28 cellular contexts compared by ENCODE assay signal in genomic region chr7:134089446-134089845, GRCh38.
DNase-seq lines count a peak whose midpoint lies in the region; ATAC-seq and TF ChIP-seq lines count a peak whose summit lies in the region.
"Had no signal": no experiment of that assay in that cellular context is flagged by ENCODE, and none has a peak within 500 bp of the region (broad histone marks: within the 10 kb centered on the region; RNA-seq: fewer than 3 reads in every experiment).

No MANE protein-coding gene starts in this region.

- ATAC-seq in GM21576 (IDR thresholded peaks at IDR 0.05; ENCODE audit: unreplicated experiment): no peak
- ATAC-seq: activated CD4-positive, CD25-positive, alpha-beta regulatory T cell treated with anti-CD3 and anti-CD28 coated beads, Interleukin-2, amount 50 U/mL, for 24 hours; activated CD8-positive, alpha-beta memory T cell treated with anti-CD3 and anti-CD28 coated beads, Interleukin-2, amount 10 ng/mL, durations not matched to agents 7 days and 5 days; activated T-cell treated with anti-CD3 and anti-CD28 coated beads, Interleukin-2, amount 50 U/mL, for 4 hours; CD8-positive, alpha-beta T cell; naive thymus-derived CD4-positive, alpha-beta T cell; psoas muscle had no signal

- TF ChIP-seq RAD21 in Ishikawa (IDR thresholded peaks at IDR 0.05; ENCODE audit: low read depth): no peak

- no peak for TF ChIP-seq EP300 in Ishikawa (IDR thresholded peaks at IDR 0.05; ENCODE audit: borderline replicate concordance)

- peak; percentile 6 for DNase-seq in NCI-H82 (lab: John Stamatoyannopoulos, UW)
- DNase-seq in NCI-H82 treated with DMSO at 0.1 percent for 48 hours (lab: John Stamatoyannopoulos, UW; ENCODE audit: unreplicated experiment): no peak
- peak; percentile 38 for DNase-seq in RKO (ENCODE audit: low spot score)
- peak; percentile 16 for DNase-seq in left kidney (ENCODE audit: low read depth, low spot score)
- no peak for DNase-seq in caudate nucleus (lab: John Stamatoyannopoulos, UW)
- no peak for DNase-seq in SW 1271 (lab: John Stamatoyannopoulos, UW)
- DNase-seq: activated CD4-positive, alpha-beta T cell treated with anti-CD3 and anti-CD28 coated beads, Interleukin-2, amount 50 U/mL, for 4 hours; activated CD8-positive, alpha-beta memory T cell treated with anti-CD3 and anti-CD28 coated beads, Interleukin-2, amount 10 ng/mL, durations not matched to agents 7 days and 5 days; activated gamma-delta T cell; activated naive CD8-positive, alpha-beta T cell treated with anti-CD3 and anti-CD28 coated beads, Interleukin-2, amount 10 ng/mL, durations not matched to agents 7 days and 5 days; activated T-cell treated with anti-CD3 and anti-CD28 coated beads, Interleukin-2, amount 50 U/mL, for 4 hours; CD8-positive, alpha-beta T cell; colonic mucosa; DMS153; effector CD4-positive, alpha-beta T cell; HCEC 1CT; MG63; naive thymus-derived CD4-positive, alpha-beta T cell; NCI-H2029; NCI-H345; psoas muscle; sigmoid colon; stimulated activated CD4-positive, alpha-beta T cell treated with anti-CD3 and anti-CD28 coated beads, Interleukin-4, amount 100 ng/mL, for 1 hour; tibial artery had no signal

- no peak overlapping the region for H3K27ac ChIP-seq in caudate nucleus (ENCODE audit: low read depth, low read length)
- H3K27ac ChIP-seq: ascending aorta, colonic mucosa, psoas muscle, sigmoid colon, tibial artery had no signal

TF ChIP-seq in Ishikawa, 13 proteins besides CTCF, POLR2A, EP300 and RAD21:
- TF ChIP-seq USF1 (IDR thresholded peaks at IDR 0.05) (0 out of 2 replicates have a peak, but pooled peaks have one; percentile 32), TAF1 (IDR thresholded peaks at IDR 0.05; ENCODE audit: low read depth) (no peak)

Comparison
In these comparisons a context has a peak if more than half of its experiments do, and no peak if none do; other contexts are left out.
1. DNase-seq: peak in NCI-H82 (single experiment), RKO (single experiment) and left kidney (single experiment); none in NCI-H82 treated with DMSO at 0.1 percent for 48 hours (single experiment), caudate nucleus (0 of 61) and SW 1271 (0 of 2).